Comparison of ENCODE assay signal across 6 cellular contexts in the genomic region with DNA sequence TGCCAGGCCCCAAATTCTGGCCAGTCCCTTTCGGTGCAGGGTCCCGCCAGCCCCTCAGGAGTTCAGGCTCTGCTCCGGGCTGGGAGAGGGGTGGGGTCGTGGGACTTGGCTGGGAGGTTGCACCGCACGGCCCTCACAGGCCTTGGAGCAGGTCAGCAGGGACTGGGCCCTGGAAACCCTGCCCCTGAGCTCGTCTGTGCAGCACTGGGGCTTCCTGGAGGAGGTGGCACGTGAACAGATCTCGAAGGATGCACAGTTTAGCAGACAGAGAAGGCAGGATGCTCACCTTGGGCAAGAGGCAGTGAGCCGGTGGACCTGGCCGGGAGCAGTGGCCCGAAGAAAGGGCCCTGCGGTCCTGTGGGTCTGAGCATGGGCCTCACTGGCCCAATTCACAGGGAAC.
"Had no signal": no experiment of that assay in that cellular context is flagged by ENCODE, and none has a peak within 500 bp of the region (broad histone marks: within the 10 kb centered on the region; RNA-seq: fewer than 3 reads in every experiment).

No MANE protein-coding gene starts in this region.

- DNase-seq: GM23248, H9, HCEC 1CT, KBM-7 had no signal

- H3K27ac ChIP-seq: GM23248 had no signal

- H3K4me3 ChIP-seq: GM23248 had no signal

- FAIRE-seq: H54, HepG2 had no signal

- ATAC-seq: HepG2 had no signal
